ENCODE assay signal across 20 cellular contexts in genomic region chr7:132750056-132750455, GRCh38.
DNase-seq lines count a peak whose midpoint lies in the region; ATAC-seq lines count a peak whose summit lies in the region.
"Had no signal": no experiment of that assay in that cellular context is flagged by ENCODE, and none has a peak within 500 bp of the region (broad histone marks: within the 10 kb centered on the region; RNA-seq: fewer than 3 reads in every experiment).

No MANE protein-coding gene starts in this region.

- DNase-seq in SJCRH30 (peak; percentile 35 to 50), right cardiac atrium (peak in 2 of 3 donors; percentile 38 to 64), retina (peak; percentile 21), epidermal melanocyte (ENCODE audit: insufficient read length, low spot score) (no peak), mucosa of gallbladder (ENCODE audit: low spot score) (no peak), iPS-NIHi7 (ENCODE audit: extremely low spot score) (no peak), hepatic stellate cell (ENCODE audit: low spot score) (no peak)
- DNase-seq: activated CD4-positive, alpha-beta T cell treated with anti-CD3 and anti-CD28 coated beads, Interleukin-2, amount 50 U/mL, for 4 hours; activated gamma-delta T cell treated with Interleukin-2 at 50 U/mL for 16 hours; COR-L47; effector CD8-positive, alpha-beta T cell; lower lobe of right lung; naive thymus-derived CD4-positive, alpha-beta T cell; NCI-H2081 treated with DMSO at 0.1 percent for 48 hours; NCI-H524 treated with DMSO at 0.1 percent for 48 hours; OCI-M1; WERI-Rb-1 had no signal

- peak overlapping the region in 3 of 4 donors; percentile 38 to 85 (median 52) for H3K4me3 Mint-ChIP-seq in IgD-negative memory B cell
- H3K4me3 Mint-ChIP-seq: T-helper 1 cell treated with Interleukin-12 subunit alpha and Interleukin-12 subunit beta and Interleukin-4 antibody, amounts not matched to agents 30 μg/mL and 1 μg/mL, for 36 hours had no signal

- H3K9me3 ChIP-seq in SJCRH30 (replicated peaks) (no peaks in the 10 kb centered on the region), right cardiac atrium (ENCODE audit: control insufficient read depth, low read length) (no peaks in the 10 kb centered on the region)
- H3K9me3 ChIP-seq: lower lobe of right lung, thoracic aorta had no signal

- peak in 1 of 2 donors; percentile 70 for ATAC-seq in right cardiac atrium
- ATAC-seq: lower lobe of right lung; naive thymus-derived CD4-positive, alpha-beta T cell had no signal

- no peaks in the 10 kb centered on the region for H3K9me3 Mint-ChIP-seq in IgD-negative memory B cell
- H3K9me3 Mint-ChIP-seq: T-helper 1 cell treated with Interleukin-12 subunit alpha and Interleukin-12 subunit beta and Interleukin-4 antibody, amounts not matched to agents 30 μg/mL and 1 μg/mL, for 36 hours had no signal

- H3K27me3 ChIP-seq in SJCRH30 = no peaks in the 10 kb centered on the region
- H3K27me3 ChIP-seq in right cardiac atrium (ENCODE audit: control insufficient read depth, insufficient read depth) = no peaks in the 10 kb centered on the region

- intact Hi-C loops in right cardiac atrium (cut with DNase I) = no loop called here

- H3K4me1 ChIP-seq in SJCRH30 (0 out of 2 replicates have a peak, but pooled peaks cover 2% of the 10 kb centered on the region), right cardiac atrium (ENCODE audit: control insufficient read depth, insufficient read depth, low read length) (no peaks in the 10 kb centered on the region)
- H3K4me1 ChIP-seq: lower lobe of right lung had no signal

- WGBS in right cardiac atrium = 41% methylated on average over 7 of the region's 7 CpGs

- no peaks in the 10 kb centered on the region for H3K36me3 Mint-ChIP-seq in IgD-negative memory B cell

- H3K36me3 ChIP-seq in SJCRH30 = no peaks in the 10 kb centered on the region
- H3K36me3 ChIP-seq: lower lobe of right lung, thoracic aorta, WERI-Rb-1 had no signal

- H3K27me3 Mint-ChIP-seq in IgD-negative memory B cell = peaks cover 12% of the 10 kb centered on the region

- no peak overlapping the region for H3K27ac Mint-ChIP-seq in IgD-negative memory B cell
- H3K27ac Mint-ChIP-seq: T-helper 1 cell treated with Interleukin-12 subunit alpha and Interleukin-12 subunit beta and Interleukin-4 antibody, amounts not matched to agents 30 μg/mL and 1 μg/mL, for 36 hours had no signal

- H3K4me3 ChIP-seq in SJCRH30 (no peak overlapping the region), right cardiac atrium (ENCODE audit: low read length) (peak overlapping the region; percentile 20)
- H3K4me3 ChIP-seq: lower lobe of right lung, thoracic aorta had no signal

- peaks cover 0 to 6% (median 0%) of the 10 kb centered on the region in 3 donors for H3K4me1 Mint-ChIP-seq in IgD-negative memory B cell

- no peak overlapping the region for H3K27ac ChIP-seq in SJCRH30
- no peak overlapping the region for H3K27ac ChIP-seq in right cardiac atrium (ENCODE audit: low read length)
- H3K27ac ChIP-seq: lower lobe of right lung, thoracic aorta, WERI-Rb-1 had no signal

Comparison
In these comparisons a context has a peak if more than half of its experiments do, and no peak if none do; other contexts are left out.
1. DNase-seq: peak in SJCRH30 (2 of 2), right cardiac atrium (2 of 3) and retina (single experiment); none in epidermal melanocyte (single experiment), mucosa of gallbladder (single experiment), iPS-NIHi7 (single experiment) and hepatic stellate cell (single experiment).